Comparison of ENCODE assay signal across 8 cellular contexts in the genomic region with DNA sequence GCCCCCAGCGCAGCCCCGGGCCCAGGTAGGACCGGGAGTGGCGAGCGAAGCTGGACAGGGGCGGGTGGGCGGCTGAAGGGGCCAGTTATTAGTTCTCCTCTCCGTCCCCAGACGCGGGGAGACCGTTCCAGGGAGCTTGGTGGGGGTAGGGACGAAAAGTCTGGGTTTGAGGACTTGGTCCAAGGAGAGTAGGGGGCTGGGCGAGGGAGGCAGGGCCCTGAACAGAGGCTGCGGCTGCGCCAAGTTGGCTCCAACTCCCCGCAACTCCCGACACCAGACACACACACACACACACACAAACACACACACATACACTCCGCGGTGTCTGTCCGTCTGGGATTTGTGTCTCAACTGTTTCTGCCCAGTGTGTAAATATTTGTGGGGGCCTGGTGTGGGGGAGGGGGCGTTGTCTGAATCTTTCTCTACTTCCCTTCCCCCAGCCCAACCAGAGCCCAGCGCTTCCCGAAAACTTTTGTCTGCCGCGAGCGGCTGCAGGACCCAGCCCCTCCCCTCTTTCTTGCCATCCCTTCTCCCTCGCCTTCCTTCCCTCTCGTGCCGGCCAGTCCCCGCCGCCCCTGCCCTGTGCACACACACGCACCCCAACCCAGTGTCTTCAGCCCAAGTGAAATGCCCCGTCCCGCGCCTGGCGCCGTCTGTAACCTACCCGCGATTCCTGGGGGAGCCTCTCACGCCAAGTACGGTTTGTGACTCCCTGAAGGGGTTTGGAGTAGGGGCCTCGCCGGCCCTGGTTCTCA. TPM values are rescaled to one million over a fixed set of nuclear protein-coding genes. Genes with fewer than 3 reads are reported as not detected.
DNase-seq lines count a peak whose midpoint lies in the region; ATAC-seq and TF ChIP-seq lines count a peak whose summit lies in the region.

No MANE protein-coding gene starts in this region.

- no peak for TF ChIP-seq POLR2A in right lobe of liver (IDR thresholded peaks at IDR 0.05)

- peaks cover 23% of the 10 kb centered on the region for H3K36me3 ChIP-seq in NT2/D1 (ENCODE audit: insufficient read depth, insufficient read length, low read length)
- H3K36me3 ChIP-seq in right lobe of liver = no peaks in the 10 kb centered on the region

- no peak overlapping the region for H3K27ac ChIP-seq in right lobe of liver

- peaks cover 6% of the 10 kb centered on the region for H3K4me1 Mint-ChIP-seq in stimulated activated memory B cell treated with anti-CD40 and anti-IgM and Interleukin-4, amounts not matched to agents 10 μg/mL and 1 μg/mL and 100 μg/mL, for 72 hours

- TF ChIP-seq CTCF in right lobe of liver (IDR thresholded peaks at IDR 0.05) = no peak

- ATAC-seq in right lobe of liver = peak in 3 of 4 donors; percentile 5 to 9 (median 8)
- ATAC-seq in stimulated activated memory B cell treated with anti-CD40 and anti-IgM and Interleukin-4, amounts not matched to agents 10 μg/mL and 1 μg/mL and 100 μg/mL, for 72 hours = no peak
- ATAC-seq in GM21723 (IDR thresholded peaks at IDR 0.05; ENCODE audit: unreplicated experiment) = no peak
- no peak for ATAC-seq in GM21737 (IDR thresholded peaks at IDR 0.05; ENCODE audit: unreplicated experiment)

- DNase-seq in NT2/D1 (ENCODE audit: low read depth, low spot score) (no peak), dermis blood vessel endothelial cell (peak; percentile 28), right lobe of liver (peak in 1 of 3 donors; percentile 55), NCI-H2081 (lab: John Stamatoyannopoulos, UW) (no peak), NCI-H526 treated with DMSO at 0.1 percent for 48 hours (lab: John Stamatoyannopoulos, UW) (no peak)

- H3K9me3 Mint-ChIP-seq in stimulated activated memory B cell treated with anti-CD40 and anti-IgM and Interleukin-4, amounts not matched to agents 10 μg/mL and 1 μg/mL and 100 μg/mL, for 72 hours = no peaks in the 10 kb centered on the region

- 12% methylated on average over 19 of the region's 43 CpGs for WGBS in right lobe of liver (ENCODE audit: insufficient coverage, low coverage, low lambda C conversion rate, missing lambda C conversion rate)

- peak overlapping the region; percentile 7 for H3K4me3 Mint-ChIP-seq in stimulated activated memory B cell treated with anti-CD40 and anti-IgM and Interleukin-4, amounts not matched to agents 10 μg/mL and 1 μg/mL and 100 μg/mL, for 72 hours

- peaks cover 75% of the 10 kb centered on the region for H3K27me3 Mint-ChIP-seq in stimulated activated memory B cell treated with anti-CD40 and anti-IgM and Interleukin-4, amounts not matched to agents 10 μg/mL and 1 μg/mL and 100 μg/mL, for 72 hours

- intact Hi-C loops in right lobe of liver (cut with DNase I) = no loop called here

- H3K4me3 ChIP-seq in NT2/D1 (ENCODE audit: insufficient read length, low read depth) (peak overlapping the region; percentile 80), right lobe of liver (peak overlapping the region in 2 of 3 donors; percentile 9 to 33)

- H3K9me3 ChIP-seq in NT2/D1 (ENCODE audit: insufficient read depth, low read length) = no peaks in the 10 kb centered on the region
- H3K9me3 ChIP-seq in right lobe of liver = no peaks in the 10 kb centered on the region

- H3K27me3 ChIP-seq in NT2/D1 (ENCODE audit: insufficient read depth, insufficient read length) = peaks cover 25% of the 10 kb centered on the region
- H3K27me3 ChIP-seq in right lobe of liver = peaks cover 0 to 7% of the 10 kb centered on the region in 2 donors

- H3K4me1 ChIP-seq in NT2/D1 (ENCODE audit: insufficient read depth, insufficient read length) (peaks cover 10% of the 10 kb centered on the region), right lobe of liver (peaks cover 0 to 9% (median 4%) of the 10 kb centered on the region in 4 donors)

- H3K27ac Mint-ChIP-seq in stimulated activated memory B cell treated with anti-CD40 and anti-IgM and Interleukin-4, amounts not matched to agents 10 μg/mL and 1 μg/mL and 100 μg/mL, for 72 hours = no peak overlapping the region

- H3K9ac ChIP-seq in NT2/D1 (ENCODE audit: insufficient read length, low read depth) = peak overlapping the region; percentile 83

- H3K36me3 Mint-ChIP-seq in stimulated activated memory B cell treated with anti-CD40 and anti-IgM and Interleukin-4, amounts not matched to agents 10 μg/mL and 1 μg/mL and 100 μg/mL, for 72 hours = no peaks in the 10 kb centered on the region

RNA-seq across cellular contexts. Expression of gene MDFI, which starts 0.7 kb away (rescaled TPM):
- total RNA-seq in dermis blood vessel endothelial cell = 34.0 and 37.8 TPM in 2 replicates
- 1 to 10 TPM in 2 of 6 experiments, under 1 TPM in 1, not detected in 3; 0.29 to 2.4 (median 1.1) TPM for total RNA-seq in right lobe of liver

Comparison
In these comparisons a context has a peak if more than half of its experiments do, and no peak if none do; other contexts are left out.
1. ATAC-seq: peak in right lobe of liver (3 of 4); none in stimulated activated memory B cell treated with anti-CD40 and anti-IgM and Interleukin-4, amounts not matched to agents 10 μg/mL and 1 μg/mL and 100 μg/mL, for 72 hours (single experiment), GM21723 (single experiment) and GM21737 (single experiment).
2. RNA of gene MDFI, which starts 0.7 kb away (total RNA-seq): 34.0 to 37.8 TPM in dermis blood vessel endothelial cell; 0.29 to 2.4 TPM in right lobe of liver; every median in the first group is over 10 times any median in the second.